ENCODE assay signal across 1 cellular context in genomic region chr14:103057028-103057371, GRCh38.
TF ChIP-seq lines count a peak whose summit lies in the region.

No MANE protein-coding gene starts in this region.

TF ChIP-seq in HepG2, 621 proteins besides CTCF, POLR2A, EP300 and RAD21:
- TF ChIP-seq MAX (IDR thresholded peaks at IDR 0.05), result peak; percentile 2; the same call in 1 of the 2 replicates
- TF ChIP-seq ZBTB3 (CRISPR knock-in tag; IDR thresholded peaks at IDR 0.05; ENCODE audit: borderline replicate concordance, low read depth), result no peak
- TF ChIP-seq ARID2 (CRISPR knock-in tag; IDR thresholded peaks at IDR 0.05; ENCODE audit: borderline replicate concordance), result no peak
- TF ChIP-seq RBFOX2 (IDR thresholded peaks at IDR 0.05; ENCODE audit: low read depth, low read length), result 0 out of 2 replicates have a peak, but pooled peaks have one; percentile 16
- TF ChIP-seq FOXO4 (CRISPR knock-in tag; conservative IDR thresholded peaks at IDR 0.05), result 0 out of 2 replicates have a peak, but pooled peaks have one; percentile 32
- TF ChIP-seq ZFY (CRISPR knock-in tag; IDR thresholded peaks at IDR 0.05), result peak; percentile 67
- no peak for TF ChIP-seq HIVEP1 (CRISPR knock-in tag; IDR thresholded peaks at IDR 0.05)
- peak; percentile 33; the same call in 1 of the 2 replicates for TF ChIP-seq TAF1 (CRISPR knock-in tag; IDR thresholded peaks at IDR 0.05)
- TF ChIP-seq YY1 (IDR thresholded peaks at IDR 0.05; ENCODE audit: insufficient read depth, insufficient replicate concordance, low read depth, low read length), result peak; percentile 59
- TF ChIP-seq ZFX (CRISPR knock-in tag; IDR thresholded peaks at IDR 0.05; ENCODE audit: low read depth), result peak; percentile 62
- peak; percentile 33; the same call in 1 of the 2 replicates for TF ChIP-seq KDM2A (CRISPR knock-in tag; IDR thresholded peaks at IDR 0.05; ENCODE audit: borderline replicate concordance, low read depth)
- 0 out of 2 replicates have a peak, but pooled peaks have one; percentile 26 for TF ChIP-seq LBX2 (CRISPR knock-in tag; IDR thresholded peaks at IDR 0.05; ENCODE audit: borderline replicate concordance)
- 0 out of 2 replicates have a peak, but pooled peaks have one; percentile 39 for TF ChIP-seq ZBTB38 (CRISPR knock-in tag; IDR thresholded peaks at IDR 0.05)
- TF ChIP-seq SPEN (CRISPR knock-in tag; IDR thresholded peaks at IDR 0.05; ENCODE audit: low read depth), result peak; percentile 47
- TF ChIP-seq NRL (CRISPR knock-in tag; IDR thresholded peaks at IDR 0.05; ENCODE audit: borderline replicate concordance), result peak; percentile 60; the same call in 1 of the 2 replicates
- TF ChIP-seq ZBTB40 (IDR thresholded peaks at IDR 0.05), result no peak
- 0 out of 2 replicates have a peak, but pooled peaks have one; percentile 24 for TF ChIP-seq ZBTB40 (CRISPR knock-in tag; IDR thresholded peaks at IDR 0.05)
- 0 out of 2 replicates have a peak, but pooled peaks have one; percentile 20 for TF ChIP-seq AKAP8 (CRISPR knock-in tag; IDR thresholded peaks at IDR 0.05)
- TF ChIP-seq BRD4 (CRISPR knock-in tag; IDR thresholded peaks at IDR 0.05), result 0 out of 2 replicates have a peak, but pooled peaks have one; percentile 39
- TF ChIP-seq SKI (IDR thresholded peaks at IDR 0.05; ENCODE audit: partially characterized antibody), result peak; percentile 13
- TF ChIP-seq ZNF777 (CRISPR knock-in tag; IDR thresholded peaks at IDR 0.05), result peak; percentile 93
- no peak for TF ChIP-seq CBX5 (CRISPR knock-in tag; IDR thresholded peaks at IDR 0.05; ENCODE audit: borderline replicate concordance)
- no peak for TF ChIP-seq PHB2 (IDR thresholded peaks at IDR 0.05; ENCODE audit: partially characterized antibody)
- TF ChIP-seq DDIT3 (CRISPR knock-in tag; IDR thresholded peaks at IDR 0.05), result no peak
- 0 out of 2 replicates have a peak, but pooled peaks have one; percentile 22 for TF ChIP-seq HOXD1 (CRISPR knock-in tag; IDR thresholded peaks at IDR 0.05)
